ENCODE assay signal across 8 cellular contexts in the genomic region with DNA sequence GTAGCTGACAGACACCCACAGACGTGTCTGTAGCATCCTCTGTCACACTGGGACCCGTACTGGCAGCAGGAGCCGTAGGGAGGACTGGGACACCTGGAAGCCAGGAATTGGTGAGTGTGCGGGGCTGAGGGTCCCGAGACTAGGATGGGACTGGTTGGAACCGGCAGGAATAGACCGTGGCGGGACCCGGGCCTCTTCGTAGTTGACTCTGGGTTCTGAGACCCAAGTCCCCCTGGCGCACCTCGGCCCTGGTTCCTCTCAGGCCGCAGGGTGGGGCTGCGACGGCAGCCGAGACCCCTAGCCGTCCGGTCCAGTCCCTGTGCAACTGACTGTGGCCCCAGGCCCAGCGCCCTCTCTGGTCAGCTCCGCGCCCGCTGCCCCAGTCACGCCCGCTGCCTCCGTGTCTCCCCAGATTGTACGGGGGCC.
DNase-seq lines count a peak whose midpoint lies in the region; ATAC-seq and TF ChIP-seq lines count a peak whose summit lies in the region.

No MANE protein-coding gene starts in this region.

- ATAC-seq in GM18505 (IDR thresholded peaks at IDR 0.05; ENCODE audit: unreplicated experiment): no peak

- BruUV-seq in PC-9 (replicated peaks; lab: Mats Ljungman, UMichigan): no TSS peak

- H3K4me3 ChIP-seq in H7 (ENCODE audit: insufficient read depth, low read depth, low read length): peak overlapping the region; percentile 47; the same call in 1 of the 2 replicates
- peak overlapping the region; percentile 65 for H3K4me3 ChIP-seq in coronary artery
- H3K4me3 ChIP-seq in kidney epithelial cell (ENCODE audit: low read depth, low read length): peak overlapping the region; percentile 31
- peak overlapping the region; percentile 20 for H3K4me3 ChIP-seq in skeletal muscle cell (ENCODE audit: low read depth, low read length)
- no peak overlapping the region for H3K4me3 ChIP-seq in PC-9

- no peaks in the 10 kb centered on the region for H3K79me2 ChIP-seq in PC-9 (ENCODE audit: low read depth)

- H3K4me2 ChIP-seq in PC-9: no peak overlapping the region

- CTCF ChIA-PET in PC-9 (lab: Charles Lee): no interaction called here

- no peak for TF ChIP-seq CTCF in coronary artery (IDR thresholded peaks at IDR 0.05)
- TF ChIP-seq CTCF in kidney epithelial cell (IDR thresholded peaks at IDR 0.05; ENCODE audit: insufficient read depth, low read length, poor library complexity, severe bottlenecking): no peak
- no peak for TF ChIP-seq CTCF in PC-9 (conservative IDR thresholded peaks at IDR 0.05)
- TF ChIP-seq CTCF in GM13977 (IDR thresholded peaks at IDR 0.05; ENCODE audit: extremely low read depth, insufficient read depth, missing control alignments): no peak

- no peak overlapping the region for H2AFZ ChIP-seq in PC-9

- H4K20me1 ChIP-seq in PC-9 (ENCODE audit: insufficient read depth): no peaks in the 10 kb centered on the region

- H3K27ac ChIP-seq in coronary artery: no peak overlapping the region
- H3K27ac ChIP-seq in PC-9: no peak overlapping the region

- intact Hi-C loops in PC-9 (cut with micrococcal nuclease; ENCODE audit: unreplicated experiment): no loop called here

- TF ChIP-seq POLR2A in GM18505 (IDR thresholded peaks at IDR 0.05; ENCODE audit: borderline replicate concordance, extremely low read depth, insufficient read depth, insufficient read length): no peak

- H3K9me2 ChIP-seq in PC-9 (ENCODE audit: insufficient read depth): no peaks in the 10 kb centered on the region

- DNase-seq in H7: peak; percentile 86
- no peak for DNase-seq in coronary artery (ENCODE audit: low spot score)
- DNase-seq in kidney epithelial cell (ENCODE audit: low read depth): no peak
- no peak for DNase-seq in skeletal muscle cell (ENCODE audit: low read depth)
- no peak for DNase-seq in PC-9
- no peak for DNase-seq in GM13977 (ENCODE audit: low spot score)
- no peak for DNase-seq in DMS79 treated with DMSO at 0.1 percent for 48 hours (lab: John Stamatoyannopoulos, UW)

- no peaks in the 10 kb centered on the region for H3K36me3 ChIP-seq in H7 (replicated peaks; ENCODE audit: control insufficient read depth, insufficient read depth, low read length)
- H3K36me3 ChIP-seq in kidney epithelial cell (ENCODE audit: control insufficient read depth, insufficient read depth, low read length): no peaks in the 10 kb centered on the region
- no peaks in the 10 kb centered on the region for H3K36me3 ChIP-seq in PC-9 (ENCODE audit: low read depth)

- POLR2A ChIA-PET in PC-9 (lab: Charles Lee; ENCODE audit: unreplicated experiment): no interaction called here

- H3K27me3 ChIP-seq in H7 (ENCODE audit: control insufficient read depth, insufficient read depth, low read length) (no peaks in the 10 kb centered on the region; the same call in 1 of the 2 replicates), kidney epithelial cell (ENCODE audit: control insufficient read depth, insufficient read depth, low read length) (no peaks in the 10 kb centered on the region), PC-9 (ENCODE audit: insufficient read depth, low read depth) (no peaks in the 10 kb centered on the region)

- no peaks in the 10 kb centered on the region; the same call in 1 of the 2 replicates for H3K9me3 ChIP-seq in PC-9 (ENCODE audit: insufficient read depth, low read depth)

- in situ Hi-C loops in GM13977 (cut with MboI; ENCODE audit: low pct_unique_long_range_greater_than_20kb, low sequenced_read_pairs, unreplicated experiment): no loop called here

- H3F3A ChIP-seq in PC-9 (ENCODE audit: insufficient read depth, low read depth): no peaks in the 10 kb centered on the region

- no peaks in the 10 kb centered on the region for H3K4me1 ChIP-seq in PC-9 (replicated peaks; ENCODE audit: insufficient read depth)
